Comparison of ENCODE assay signal across 25 cellular contexts in the genomic region with DNA sequence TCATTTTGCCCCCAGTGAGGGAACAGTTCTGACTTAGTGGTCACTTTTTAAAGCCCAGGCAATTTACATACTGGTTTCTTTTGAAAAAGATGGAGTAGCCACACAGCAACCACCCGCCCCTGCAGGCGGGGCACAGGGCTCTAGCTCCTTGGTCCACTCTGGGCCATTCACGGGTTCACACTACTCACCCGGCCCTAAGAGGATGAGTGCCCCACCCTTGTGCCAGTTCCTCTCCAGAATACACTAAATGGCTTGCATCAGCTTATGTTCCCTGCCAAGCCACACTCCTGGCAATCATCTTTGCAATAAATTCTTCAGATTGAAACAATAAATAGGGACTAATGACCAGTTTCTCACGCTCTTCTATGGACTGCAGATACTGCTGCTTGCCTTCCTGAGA. TPM values are rescaled to one million over a fixed set of nuclear protein-coding genes. Genes with fewer than 3 reads are reported as not detected.
DNase-seq lines count a peak whose midpoint lies in the region; ATAC-seq, FAIRE-seq and TF ChIP-seq lines count a peak whose summit lies in the region.
"Had no signal": no experiment of that assay in that cellular context is flagged by ENCODE, and none has a peak within 500 bp of the region (broad histone marks: within the 10 kb centered on the region; RNA-seq: fewer than 3 reads in every experiment).

No MANE protein-coding gene starts in this region.

- TF ChIP-seq EP300 in HepG2 (IDR thresholded peaks at IDR 0.05; ENCODE audit: low read depth in 2 of 2, low read length in 2 of 2) (no peak), HepG2 (CRISPR knock-in tag; IDR thresholded peaks at IDR 0.05; ENCODE audit: borderline replicate concordance) (no peak)

- peaks cover 11 to 14% of the 10 kb centered on the region in 2 donors for H3K4me1 Mint-ChIP-seq in stimulated activated naive B cell treated with anti-CD40 and anti-IgM and Interleukin-4, amounts not matched to agents 10 μg/mL and 1 μg/mL and 100 μg/mL, for 72 hours
- H3K4me1 Mint-ChIP-seq: activated naive CD4-positive, alpha-beta T cell treated with anti-CD3 and anti-CD28 coated beads, Interleukin-2, amount 50 U/mL, for 24 hours had no signal

- H2AFZ ChIP-seq in HepG2 (ENCODE audit: low read length) (no peak overlapping the region), mammary epithelial cell (ENCODE audit: low read depth, low read length) (no peak overlapping the region)

- H3K36me3 ChIP-seq in right lobe of liver (peaks cover under 1 to 87% (median 42%) of the 10 kb centered on the region in 4 donors), HepG2 (replicated peaks in 1 of 2; ENCODE audit: control insufficient read depth in 1 of 2, insufficient read depth in 2 of 2, low read length in 2 of 2) (peaks cover 34 to 78% of the 10 kb centered on the region in 2 experiments; a peak in 4 of 5 replicates), mammary epithelial cell (ENCODE audit: insufficient read depth, low read length) (peaks cover 36% of the 10 kb centered on the region), upper lobe of right lung (peaks cover 88% of the 10 kb centered on the region)

- H3K79me2 ChIP-seq in HepG2 (ENCODE audit: insufficient read depth, low read length) (no peaks in the 10 kb centered on the region), mammary epithelial cell (ENCODE audit: insufficient read depth, low read length) (no peaks in the 10 kb centered on the region)

- H3K27ac Mint-ChIP-seq in stimulated activated naive B cell treated with anti-CD40 and anti-IgM and Interleukin-4, amounts not matched to agents 10 μg/mL and 1 μg/mL and 100 μg/mL, for 72 hours, result no peak overlapping the region
- H3K27ac Mint-ChIP-seq: activated CD4-positive, alpha-beta T cell treated with anti-CD3 and anti-CD28 coated beads, Interleukin-2, amount 10 ng/mL, durations not matched to agents 7 days and 5 days; activated naive CD4-positive, alpha-beta T cell treated with anti-CD3 and anti-CD28 coated beads, Interleukin-2, amount 50 U/mL, for 24 hours; stimulated activated naive CD8-positive, alpha-beta T cell treated with anti-CD3 and anti-CD28 coated beads, Interleukin-15, Interleukin-2, amounts not matched to agents 100 ng/mL and 50 ng/mL, for 24 hours had no signal

- H3K9ac ChIP-seq in HepG2 (ENCODE audit: insufficient read depth, low read depth, low read length), result no peak overlapping the region
- no peak overlapping the region for H3K9ac ChIP-seq in mammary epithelial cell (ENCODE audit: insufficient read depth, low read length)

- dilution Hi-C loops in mammary epithelial cell (cut with HindIII; ENCODE audit: low sequenced_read_pairs), result no loop called here

- POLR2A ChIA-PET in HepG2 (lab: Yijun Ruan, JAX), result no interaction called here

- ATAC-seq in right lobe of liver, result peak; percentile 38 to 60 (median 47)
- ATAC-seq in HepG2, result no peak
- peak; percentile 95 for ATAC-seq in upper lobe of right lung
- no peak for ATAC-seq in GM21390 (IDR thresholded peaks at IDR 0.05; ENCODE audit: unreplicated experiment)
- no peak for ATAC-seq in stimulated activated naive B cell treated with anti-CD40 and anti-IgM and Interleukin-4, amounts not matched to agents 10 μg/mL and 1 μg/mL and 100 μg/mL, for 72 hours (replicated peaks)

- BruUV-seq in HepG2 (replicated peaks; lab: Mats Ljungman, UMichigan), result no TSS peak
- BruUV-seq in mammary epithelial cell (replicated peaks; lab: Mats Ljungman, UMichigan), result TSS peak; percentile 92

- H3K27me3 ChIP-seq in right lobe of liver, result no peaks in the 10 kb centered on the region
- H3K27me3 ChIP-seq in HepG2 (ENCODE audit: control insufficient read depth in 1 of 2, insufficient read depth in 2 of 2, low read length in 2 of 2), result no peaks in the 10 kb centered on the region
- H3K27me3 ChIP-seq in mammary epithelial cell (ENCODE audit: insufficient read depth, low read length), result no peaks in the 10 kb centered on the region
- H3K27me3 ChIP-seq in upper lobe of right lung, result no peaks in the 10 kb centered on the region

- no peak for TF ChIP-seq CTCF in right lobe of liver (IDR thresholded peaks at IDR 0.05)
- no peak for TF ChIP-seq CTCF in HepG2 (CRISPR knock-in tag; IDR thresholded peaks at IDR 0.05)
- TF ChIP-seq CTCF in mammary epithelial cell (conservative IDR thresholded peaks at IDR 0.05 in 1 of 2, IDR thresholded peaks at IDR 0.05 in 1 of 2; ENCODE audit: extremely low read depth in 1 of 2, insufficient read depth in 1 of 2, low read depth in 1 of 2, low read length in 2 of 2), result no peak
- TF ChIP-seq CTCF in upper lobe of right lung (IDR thresholded peaks at IDR 0.05), result no peak

- WGBS in right lobe of liver (ENCODE audit: insufficient coverage, low coverage, low lambda C conversion rate, missing lambda C conversion rate), result 77% methylated on average over 1 of the region's 5 CpGs
- WGBS in HepG2 (ENCODE audit: low lambda C conversion rate), result 97% methylated on average over 5 of the region's 5 CpGs
- whole genome bisulfite sequencing in mammary epithelial cell (ENCODE audit: low coverage, missing lambda C conversion rate), result 78% methylated on average over 4 of the region's 5 CpGs

- no peak for FAIRE-seq in HepG2 (lab: Jason Lieb, UNC)
- FAIRE-seq: keratinocyte had no signal

- no peak overlapping the region for H3K4me2 ChIP-seq in HepG2 (ENCODE audit: low read depth, low read length)
- H3K4me2 ChIP-seq in mammary epithelial cell (ENCODE audit: insufficient read depth, low read depth, low read length), result no peak overlapping the region

- intact Hi-C loops in right lobe of liver (cut with DNase I), result no loop called here
- intact Hi-C loops in HepG2 (cut with micrococcal nuclease; ENCODE audit: unreplicated experiment), result no loop called here
- intact Hi-C loops in mammary epithelial cell (cut with micrococcal nuclease), result no loop called here
- intact Hi-C loops in upper lobe of right lung (cut with DNase I), result no loop called here
- intact Hi-C loops in head of caudate nucleus (cut with DNase I), result no loop called here

- H3K27ac ChIP-seq in right lobe of liver, result no peak overlapping the region
- H3K27ac ChIP-seq in HepG2 (ENCODE audit: extremely low read length, insufficient read depth, low read length), result no peak overlapping the region
- no peak overlapping the region for H3K27ac ChIP-seq in mammary epithelial cell (ENCODE audit: insufficient read depth, low read depth, low read length)
- peak overlapping the region; percentile 37 for H3K27ac ChIP-seq in upper lobe of right lung
- H3K27ac ChIP-seq: psoas muscle had no signal

- no peak for TF ChIP-seq RAD21 in HepG2 (CRISPR knock-in tag; IDR thresholded peaks at IDR 0.05)

- H3K4me3 ChIP-seq in right lobe of liver (no peak overlapping the region), HepG2 (replicated peaks in 1 of 3; ENCODE audit: insufficient read depth in 1 of 3, low read depth in 2 of 3, low read length in 3 of 3) (no peak overlapping the region), mammary epithelial cell (replicated peaks in 1 of 3; ENCODE audit: insufficient read depth in 1 of 3, low read depth in 2 of 3, low read length in 3 of 3) (no peak overlapping the region), upper lobe of right lung (no peak overlapping the region)
- H3K4me3 ChIP-seq: psoas muscle, SK-N-MC had no signal

- H3K9me3 ChIP-seq in right lobe of liver, result no peaks in the 10 kb centered on the region
- H3K9me3 ChIP-seq in HepG2 (ENCODE audit: low read length), result no peaks in the 10 kb centered on the region
- no peaks in the 10 kb centered on the region for H3K9me3 ChIP-seq in mammary epithelial cell (replicated peaks; ENCODE audit: insufficient read depth, low read length)
- H3K9me3 ChIP-seq in upper lobe of right lung, result no peaks in the 10 kb centered on the region
- H3K9me3 ChIP-seq: psoas muscle had no signal

- H3K36me3 Mint-ChIP-seq in stimulated activated naive B cell treated with anti-CD40 and anti-IgM and Interleukin-4, amounts not matched to agents 10 μg/mL and 1 μg/mL and 100 μg/mL, for 72 hours, result peaks cover 20 to 47% of the 10 kb centered on the region in 2 donors

- TF ChIP-seq POLR2A in right lobe of liver (IDR thresholded peaks at IDR 0.05), result no peak
- no peak for TF ChIP-seq POLR2A in HepG2 (IDR thresholded peaks at IDR 0.05; ENCODE audit: insufficient read depth in 1 of 2, low read depth in 2 of 2, low read length in 2 of 2)

- no peak overlapping the region for H3K4me3 Mint-ChIP-seq in stimulated activated naive B cell treated with anti-CD40 and anti-IgM and Interleukin-4, amounts not matched to agents 10 μg/mL and 1 μg/mL and 100 μg/mL, for 72 hours
- H3K4me3 Mint-ChIP-seq: activated CD4-positive, alpha-beta T cell treated with anti-CD3 and anti-CD28 coated beads, Interleukin-2, amount 10 ng/mL, durations not matched to agents 7 days and 5 days; activated naive CD4-positive, alpha-beta T cell treated with anti-CD3 and anti-CD28 coated beads, Interleukin-2, amount 50 U/mL, for 24 hours; H9; stimulated activated naive CD8-positive, alpha-beta T cell treated with anti-CD3 and anti-CD28 coated beads, Interleukin-15, Interleukin-2, amounts not matched to agents 100 ng/mL and 50 ng/mL, for 24 hours had no signal

- in situ Hi-C loops in HepG2 (cut with HindIII; ENCODE audit: extremely low pct_ligation_motif_present, low pct_unique_long_range_greater_than_20kb), result no loop called here
- in situ Hi-C loops in mammary epithelial cell (cut with MboI; ENCODE audit: low sequenced_read_pairs in 2 of 2), result loop anchor here (10.0 to 25.0 kb wide), 3 partner anchors 63 to 415 kb away; a partner anchor contains a TSS

- DNase-seq in right lobe of liver (peak in 1 of 3 donors; percentile 28), HepG2 (ENCODE audit: low spot score) (no peak), mammary epithelial cell (no peak), mesenteric fat pad (ENCODE audit: low spot score) (peak; percentile 79), upper lobe of right lung (peak; percentile 76), head of caudate nucleus (no peak)
- no peak for DNase-seq in stimulated activated naive B cell treated with anti-CD40 and anti-IgM and Interleukin-4, amounts not matched to agents 10 μg/mL and 1 μg/mL and 100 μg/mL, for 72 hours
- DNase-seq: ACHN; activated CD4-positive, alpha-beta T cell treated with anti-CD3 and anti-CD28 coated beads, Interleukin-2, amount 10 ng/mL, durations not matched to agents 7 days and 5 days; activated T-cell treated with anti-CD3 and anti-CD28 coated beads, Interleukin-2, amount 50 U/mL, for 1 hour; Calu3; dermis blood vessel endothelial cell; H9; NCI-H187 treated with DMSO at 0.1 percent for 48 hours; NCI-H524 treated with DMSO at 0.1 percent for 48 hours; OCI-M1; psoas muscle; stimulated activated CD4-positive, alpha-beta T cell treated with anti-CD3 and anti-CD28 coated beads, Interleukin-15, amount 100 ng/mL, for 24 hours; T1000 had no signal

- no peaks in the 10 kb centered on the region for H3K27me3 Mint-ChIP-seq in stimulated activated naive B cell treated with anti-CD40 and anti-IgM and Interleukin-4, amounts not matched to agents 10 μg/mL and 1 μg/mL and 100 μg/mL, for 72 hours
- H3K27me3 Mint-ChIP-seq: activated CD4-positive, alpha-beta T cell treated with anti-CD3 and anti-CD28 coated beads, Interleukin-2, amount 10 ng/mL, durations not matched to agents 7 days and 5 days; activated naive CD4-positive, alpha-beta T cell treated with anti-CD3 and anti-CD28 coated beads, Interleukin-2, amount 50 U/mL, for 24 hours; stimulated activated naive CD8-positive, alpha-beta T cell treated with anti-CD3 and anti-CD28 coated beads, Interleukin-15, Interleukin-2, amounts not matched to agents 100 ng/mL and 50 ng/mL, for 24 hours had no signal

- H4K20me1 ChIP-seq in HepG2 (ENCODE audit: insufficient read depth, low read length) (no peaks in the 10 kb centered on the region), mammary epithelial cell (ENCODE audit: insufficient read depth, low read length) (no peaks in the 10 kb centered on the region)

- CTCF ChIA-PET in HepG2 (lab: Yijun Ruan, JAX; ENCODE audit: low intra/inter-chr PET ratio, low total read pairs) (no interaction called here), mammary epithelial cell (lab: Charles Lee; ENCODE audit: low non-redundant PET) (no interaction called here)

- no peaks in the 10 kb centered on the region for H3K9me3 Mint-ChIP-seq in stimulated activated naive B cell treated with anti-CD40 and anti-IgM and Interleukin-4, amounts not matched to agents 10 μg/mL and 1 μg/mL and 100 μg/mL, for 72 hours
- H3K9me3 Mint-ChIP-seq: activated CD4-positive, alpha-beta T cell treated with anti-CD3 and anti-CD28 coated beads, Interleukin-2, amount 10 ng/mL, durations not matched to agents 7 days and 5 days; activated naive CD4-positive, alpha-beta T cell treated with anti-CD3 and anti-CD28 coated beads, Interleukin-2, amount 50 U/mL, for 24 hours; H9; stimulated activated naive CD8-positive, alpha-beta T cell treated with anti-CD3 and anti-CD28 coated beads, Interleukin-15, Interleukin-2, amounts not matched to agents 100 ng/mL and 50 ng/mL, for 24 hours had no signal

- peaks cover 0 to 6% (median 2%) of the 10 kb centered on the region in 4 donors for H3K4me1 ChIP-seq in right lobe of liver
- no peaks in the 10 kb centered on the region for H3K4me1 ChIP-seq in HepG2 (ENCODE audit: insufficient read depth, low read length)
- H3K4me1 ChIP-seq in mammary epithelial cell (ENCODE audit: insufficient read depth, low read length), result peaks cover 6% of the 10 kb centered on the region
- H3K4me1 ChIP-seq in upper lobe of right lung, result peaks cover 13% of the 10 kb centered on the region
- H3K4me1 ChIP-seq: psoas muscle had no signal

RNA-seq across cellular contexts. Expression of a gene that starts 15.7 kb away (rescaled TPM):
- total RNA-seq in right lobe of liver (10 to 100 TPM in 3 of 6 experiments, 1 to 10 TPM in 3; 5.0 to 12.5 (median 9.2) TPM), HepG2 (2016; rRNA removed; fragmentation: Illumina TruSeq; extraction: Trizol) (14.4 and 16.2 TPM in 2 replicates), mammary epithelial cell (100 to 1,000 TPM in 1 of 2 donors, 10 to 100 TPM in 1; 97.1 to 180 TPM), mesenteric fat pad (37.7 TPM), upper lobe of right lung (42.1 TPM)
- 3.0 and 3.3 TPM in 2 replicates for total RNA-seq in HepG2 (2016; cell fraction: cytosol; rRNA removed; fragmentation: Illumina TruSeq; extraction: Trizol; ENCODE audit: low read depth)
- total RNA-seq in HepG2 (2016; cell fraction: insoluble cytoplasmic fraction; rRNA removed; fragmentation: Illumina TruSeq; extraction: Trizol), result 8.8 and 17.7 TPM in 2 replicates
- total RNA-seq in HepG2 (2016; cell fraction: membrane; rRNA removed; fragmentation: Illumina TruSeq; extraction: Trizol), result 9.8 and 12.1 TPM in 2 replicates
- 17.5 and 18.8 TPM in 2 replicates for total RNA-seq in HepG2 (2016; cell fraction: nucleus; rRNA removed; fragmentation: Illumina TruSeq; extraction: Trizol)
- polyA plus RNA-seq in HepG2 (2011; rRNA removed) (13.2 and 20.1 TPM in 2 replicates), mammary epithelial cell (80.2 TPM)
- polyA plus RNA-seq in HepG2 (2011; cell fraction: cytosol; rRNA removed), result 10.6 and 20.7 TPM in 2 replicates
- polyA plus RNA-seq in HepG2 (2011; cell fraction: nucleus; rRNA removed), result 55.3 TPM in 2 replicates
- 12.3 and 21.9 TPM in 2 replicates for polyA plus RNA-seq in HepG2 (2012)
- polyA plus RNA-seq in HepG2 (2016; cell fraction: cytosol; fragmentation: Illumina TruSeq; extraction: Trizol; ENCODE audit: low read depth), result 4.2 and 5.1 TPM in 2 replicates
- 10.4 and 14.1 TPM in 2 replicates for polyA plus RNA-seq in HepG2 (2016; cell fraction: insoluble cytoplasmic fraction; fragmentation: Illumina TruSeq; extraction: Trizol; ENCODE audit: low read depth)
- 8.9 and 9.5 TPM in 2 replicates for polyA plus RNA-seq in HepG2 (2016; cell fraction: membrane; fragmentation: Illumina TruSeq; extraction: Trizol; ENCODE audit: low read depth)
- 30.5 and 36.7 TPM in 2 replicates for polyA plus RNA-seq in HepG2 (2016; cell fraction: nucleus; fragmentation: Illumina TruSeq; extraction: Trizol; ENCODE audit: insufficient read depth, low read depth)
- 32.4 and 84.8 TPM in 2 replicates for polyA minus RNA-seq in HepG2 (2011; rRNA and poly(A)+ RNA removed; ENCODE audit: low replicate concordance)
- polyA minus RNA-seq in HepG2 (2011; cell fraction: cytosol; rRNA and poly(A)+ RNA removed), result 26.9 and 31.8 TPM in 2 replicates
- polyA minus RNA-seq in HepG2 (2011; cell fraction: nucleus; rRNA and poly(A)+ RNA removed), result 9.3 and 18.5 TPM in 2 replicates
- 162 TPM for polyA minus RNA-seq in mammary epithelial cell

RNA-seq across cellular contexts. Expression of a gene that starts 26.4 kb away (rescaled TPM):
- total RNA-seq in right lobe of liver, result 100 to 1,000 TPM; 139 to 244 (median 178) TPM
- total RNA-seq in HepG2 (2016; rRNA removed; fragmentation: Illumina TruSeq; extraction: Trizol), result 142 and 174 TPM in 2 replicates
- 51.4 and 55.9 TPM in 2 replicates for total RNA-seq in HepG2 (2016; cell fraction: cytosol; rRNA removed; fragmentation: Illumina TruSeq; extraction: Trizol; ENCODE audit: low read depth)
- total RNA-seq in HepG2 (2016; cell fraction: insoluble cytoplasmic fraction; rRNA removed; fragmentation: Illumina TruSeq; extraction: Trizol), result 149 and 181 TPM in 2 replicates
- total RNA-seq in HepG2 (2016; cell fraction: membrane; rRNA removed; fragmentation: Illumina TruSeq; extraction: Trizol), result 63.6 and 75.1 TPM in 2 replicates
- total RNA-seq in HepG2 (2016; cell fraction: nucleus; rRNA removed; fragmentation: Illumina TruSeq; extraction: Trizol), result 52.4 and 60.7 TPM in 2 replicates
- 110 and 136 TPM in 2 replicates for polyA plus RNA-seq in HepG2 (2011; rRNA removed)
- polyA plus RNA-seq in HepG2 (2011; cell fraction: cytosol; rRNA removed), result 90.5 and 93.2 TPM in 2 replicates
- polyA plus RNA-seq in HepG2 (2011; cell fraction: nucleus; rRNA removed), result 32.8 and 36.9 TPM in 2 replicates
- polyA plus RNA-seq in HepG2 (2012), result 57.3 and 68.1 TPM in 2 replicates
- polyA plus RNA-seq in HepG2 (2016; cell fraction: cytosol; fragmentation: Illumina TruSeq; extraction: Trizol; ENCODE audit: low read depth), result 39.4 and 46.4 TPM in 2 replicates
- 164 and 177 TPM in 2 replicates for polyA plus RNA-seq in HepG2 (2016; cell fraction: insoluble cytoplasmic fraction; fragmentation: Illumina TruSeq; extraction: Trizol; ENCODE audit: low read depth)
- polyA plus RNA-seq in HepG2 (2016; cell fraction: membrane; fragmentation: Illumina TruSeq; extraction: Trizol; ENCODE audit: low read depth), result 45.2 and 45.6 TPM in 2 replicates
- 71.0 and 75.4 TPM in 2 replicates for polyA plus RNA-seq in HepG2 (2016; cell fraction: nucleus; fragmentation: Illumina TruSeq; extraction: Trizol; ENCODE audit: insufficient read depth, low read depth)
- 49.9 and 135 TPM in 2 replicates for polyA minus RNA-seq in HepG2 (2011; rRNA and poly(A)+ RNA removed; ENCODE audit: low replicate concordance)
- 48.1 and 57.8 TPM in 2 replicates for polyA minus RNA-seq in HepG2 (2011; cell fraction: cytosol; rRNA and poly(A)+ RNA removed)
- polyA minus RNA-seq in HepG2 (2011; cell fraction: nucleus; rRNA and poly(A)+ RNA removed), result 35.9 and 50.1 TPM in 2 replicates
- total RNA-seq in mammary epithelial cell, result 100 to 1,000 TPM in 1 of 2 donors, 10 to 100 TPM in 1; 73.5 to 106 TPM
- polyA plus RNA-seq in mammary epithelial cell, result 154 TPM
- polyA minus RNA-seq in mammary epithelial cell, result 337 TPM
- 113 TPM for total RNA-seq in mesenteric fat pad
- 79.3 TPM for total RNA-seq in upper lobe of right lung

RNA-seq across cellular contexts. Expression of a gene that starts 47.0 kb away (rescaled TPM):
- total RNA-seq in right lobe of liver (1 to 10 TPM in 2 of 6 experiments, under 1 TPM in 1, not detected in 3; 0.35 to 1.3 (median 1.2) TPM), HepG2 (2016; rRNA removed; fragmentation: Illumina TruSeq; extraction: Trizol) (0.21 and 1.1 TPM in 2 replicates), mammary epithelial cell (10 to 100 TPM in 1 of 2 donors, 1 to 10 TPM in 1; 4.4 to 12.8 TPM), mesenteric fat pad (25.9 TPM), upper lobe of right lung (14.8 TPM)
- 0.40 and 0.62 TPM in 2 replicates for total RNA-seq in HepG2 (2016; cell fraction: cytosol; rRNA removed; fragmentation: Illumina TruSeq; extraction: Trizol; ENCODE audit: low read depth)
- 0.27 and 0.93 TPM in 2 replicates for total RNA-seq in HepG2 (2016; cell fraction: insoluble cytoplasmic fraction; rRNA removed; fragmentation: Illumina TruSeq; extraction: Trizol)
- 0.37 and 0.38 TPM in 2 replicates for total RNA-seq in HepG2 (2016; cell fraction: membrane; rRNA removed; fragmentation: Illumina TruSeq; extraction: Trizol)
- total RNA-seq in HepG2 (2016; cell fraction: nucleus; rRNA removed; fragmentation: Illumina TruSeq; extraction: Trizol), result 0.66 and 1.8 TPM in 2 replicates
- polyA plus RNA-seq in HepG2 (2011; rRNA removed) (1.4 and 2.1 TPM in 2 replicates), mammary epithelial cell (3.6 TPM)
- 1.5 and 1.8 TPM in 2 replicates for polyA plus RNA-seq in HepG2 (2011; cell fraction: cytosol; rRNA removed)
- 3.8 and 4.2 TPM in 2 replicates for polyA plus RNA-seq in HepG2 (2011; cell fraction: nucleus; rRNA removed)
- 1.1 and 1.6 TPM in 2 replicates for polyA plus RNA-seq in HepG2 (2012)
- polyA plus RNA-seq in HepG2 (2016; cell fraction: cytosol; fragmentation: Illumina TruSeq; extraction: Trizol; ENCODE audit: low read depth), result 1.2 and 1.3 TPM in 2 replicates
- 0.25 and 0.36 TPM in 2 replicates for polyA plus RNA-seq in HepG2 (2016; cell fraction: insoluble cytoplasmic fraction; fragmentation: Illumina TruSeq; extraction: Trizol; ENCODE audit: low read depth)
- polyA plus RNA-seq in HepG2 (2016; cell fraction: membrane; fragmentation: Illumina TruSeq; extraction: Trizol; ENCODE audit: low read depth), result 0.59 and 0.74 TPM in 2 replicates
- 1.4 and 2.5 TPM in 2 replicates for polyA plus RNA-seq in HepG2 (2016; cell fraction: nucleus; fragmentation: Illumina TruSeq; extraction: Trizol; ENCODE audit: insufficient read depth, low read depth)
- polyA minus RNA-seq in HepG2 (2011; rRNA and poly(A)+ RNA removed; ENCODE audit: low replicate concordance), result 1.7 TPM in 1 of 2 replicates, not detected in the other
- 0.62 TPM in 1 of 2 replicates, not detected in the other for polyA minus RNA-seq in HepG2 (2011; cell fraction: cytosol; rRNA and poly(A)+ RNA removed)
- polyA minus RNA-seq in HepG2 (2011; cell fraction: nucleus; rRNA and poly(A)+ RNA removed), result 1.4 TPM in 1 of 2 replicates, not detected in the other
- polyA minus RNA-seq in mammary epithelial cell, result not detected
- total RNA-seq: activated CD4-positive, alpha-beta T cell treated with anti-CD3 and anti-CD28 coated beads, Interleukin-2, amount 10 ng/mL, durations not matched to agents 7 days and 5 days; HT1080 had no signal

Comparison
In these comparisons a context has a peak if more than half of its experiments do, and no peak if none do; other contexts are left out.
1. ATAC-seq: peak in right lobe of liver (4 of 4) and upper lobe of right lung (single experiment); none in HepG2 (single experiment), GM21390 (single experiment) and stimulated activated naive B cell treated with anti-CD40 and anti-IgM and Interleukin-4, amounts not matched to agents 10 μg/mL and 1 μg/mL and 100 μg/mL, for 72 hours (0 of 2).
2. DNase-seq: peak in mesenteric fat pad (single experiment) and upper lobe of right lung (single experiment); none in HepG2 (single experiment), mammary epithelial cell (single experiment), stimulated activated naive B cell treated with anti-CD40 and anti-IgM and Interleukin-4, amounts not matched to agents 10 μg/mL and 1 μg/mL and 100 μg/mL, for 72 hours (single experiment) and head of caudate nucleus (0 of 42).